ENCODE assay signal across 2 cellular contexts in genomic region chr2:37639631-37640030, GRCh38.
TF ChIP-seq lines count a peak whose summit lies in the region.

No MANE protein-coding gene starts in this region.

TF ChIP-seq in HCT116, 20 proteins besides CTCF, POLR2A, EP300 and RAD21 (continued from another document):
- TF ChIP-seq CBX3 (IDR thresholded peaks at IDR 0.05; ENCODE audit: low read depth), result no peak
- TF ChIP-seq FOSL1 (IDR thresholded peaks at IDR 0.05; ENCODE audit: low read depth), result no peak
- no peak for TF ChIP-seq ZBTB33 (IDR thresholded peaks at IDR 0.05; ENCODE audit: extremely low read depth, insufficient replicate concordance, low read length)
- TF ChIP-seq EZH2phosphoT487 (IDR thresholded peaks at IDR 0.05; ENCODE audit: borderline replicate concordance), result no peak
- no peak for TF ChIP-seq YY1 (IDR thresholded peaks at IDR 0.05; ENCODE audit: extremely low read depth, insufficient replicate concordance, low read depth, low read length)
- TF ChIP-seq ZNF274 (IDR thresholded peaks at IDR 0.05; ENCODE audit: low read depth, low read length), result no peak
- no peak for TF ChIP-seq EZH2 (IDR thresholded peaks at IDR 0.05)

TF ChIP-seq in WTC11, 78 proteins besides CTCF, POLR2A, EP300 and RAD21 (continued from another document):
- no peak for TF ChIP-seq MLX (CRISPR knock-in tag; IDR thresholded peaks at IDR 0.05)
- no peak for TF ChIP-seq TCF7 (CRISPR knock-in tag; IDR thresholded peaks at IDR 0.05; ENCODE audit: low read depth)
- no peak for TF ChIP-seq ARID4B (CRISPR knock-in tag; IDR thresholded peaks at IDR 0.05; ENCODE audit: borderline replicate concordance)
- no peak for TF ChIP-seq ETV6 (CRISPR knock-in tag; IDR thresholded peaks at IDR 0.05)
- TF ChIP-seq ZNF219 (CRISPR knock-in tag; IDR thresholded peaks at IDR 0.05; ENCODE audit: borderline replicate concordance), result no peak
- TF ChIP-seq MYBL2 (CRISPR knock-in tag; IDR thresholded peaks at IDR 0.05), result no peak
- TF ChIP-seq ZNF416 (CRISPR knock-in tag; IDR thresholded peaks at IDR 0.05), result no peak
